21 cellular contexts compared by ENCODE assay signal in genomic region chr5:84729326-84729725, GRCh38.
DNase-seq lines count a peak whose midpoint lies in the region; ATAC-seq, FAIRE-seq and TF ChIP-seq lines count a peak whose summit lies in the region.
"Had no signal": no experiment of that assay in that cellular context is flagged by ENCODE, and none has a peak within 500 bp of the region (broad histone marks: within the 10 kb centered on the region; RNA-seq: fewer than 3 reads in every experiment).

No MANE protein-coding gene starts in this region.

- no peak overlapping the region for H3K27ac ChIP-seq in fibroblast of lung (ENCODE audit: insufficient read depth, low read length)
- H3K27ac ChIP-seq in osteoblast (ENCODE audit: low read depth, low read length) = no peak overlapping the region
- H3K27ac ChIP-seq: BLaER1, body of pancreas, pancreas, vagina had no signal

- no peak for ATAC-seq in GM21381 (IDR thresholded peaks at IDR 0.05; ENCODE audit: unreplicated experiment)
- ATAC-seq in HG02973 (IDR thresholded peaks at IDR 0.05; ENCODE audit: unreplicated experiment) = no peak
- ATAC-seq: activated CD8-positive, alpha-beta memory T cell treated with anti-CD3 and anti-CD28 coated beads, Interleukin-2, amount 10 ng/mL, durations not matched to agents 7 days and 5 days; body of pancreas; pancreas; stimulated activated naive CD8-positive, alpha-beta T cell treated with anti-CD3 and anti-CD28 coated beads, Interleukin-15, Interleukin-2, amounts not matched to agents 100 U/mL and 50 U/mL, for 24 hours had no signal

- H3K27me3 Mint-ChIP-seq in progenitor cell of endocrine pancreas = no peaks in the 10 kb centered on the region
- H3K27me3 Mint-ChIP-seq: activated B cell treated with CpG ODN at 0.5 μM for 24 hours; activated CD8-positive, alpha-beta memory T cell treated with anti-CD3 and anti-CD28 coated beads, Interleukin-2, amount 10 ng/mL, durations not matched to agents 7 days and 5 days had no signal

- no peaks in the 10 kb centered on the region for H3K9me3 Mint-ChIP-seq in progenitor cell of endocrine pancreas (ENCODE audit: low read depth)
- H3K9me3 Mint-ChIP-seq: activated B cell treated with CpG ODN at 0.5 μM for 24 hours had no signal

- H3K27me3 ChIP-seq in fibroblast of lung (ENCODE audit: control insufficient read depth, insufficient read depth, low read length) (no peaks in the 10 kb centered on the region), osteoblast (ENCODE audit: insufficient read depth, low read length) (no peaks in the 10 kb centered on the region)
- H3K27me3 ChIP-seq: BLaER1, body of pancreas, pancreas, vagina had no signal

- H3K4me2 ChIP-seq in fibroblast of lung (ENCODE audit: extremely low read depth, insufficient read depth, low read length) (no peak overlapping the region), osteoblast (ENCODE audit: insufficient read depth, low read length) (peak overlapping the region; percentile 5)
- H3K4me2 ChIP-seq: BLaER1 had no signal

- H3K4me1 Mint-ChIP-seq in progenitor cell of endocrine pancreas (ENCODE audit: low read depth) = no peaks in the 10 kb centered on the region
- H3K4me1 Mint-ChIP-seq: activated B cell treated with CpG ODN at 0.5 μM for 24 hours; activated CD8-positive, alpha-beta memory T cell treated with anti-CD3 and anti-CD28 coated beads, Interleukin-2, amount 10 ng/mL, durations not matched to agents 7 days and 5 days had no signal

- no peaks in the 10 kb centered on the region for H3K36me3 Mint-ChIP-seq in progenitor cell of endocrine pancreas (ENCODE audit: insufficient read depth)
- H3K36me3 Mint-ChIP-seq: activated CD8-positive, alpha-beta memory T cell treated with anti-CD3 and anti-CD28 coated beads, Interleukin-2, amount 10 ng/mL, durations not matched to agents 7 days and 5 days had no signal

- no peaks in the 10 kb centered on the region for H3K36me3 ChIP-seq in fibroblast of lung (ENCODE audit: control insufficient read depth, insufficient read depth, low read length)
- H3K36me3 ChIP-seq in osteoblast (ENCODE audit: insufficient read depth, low read length) = no peaks in the 10 kb centered on the region
- H3K36me3 ChIP-seq: BLaER1, pancreas, vagina had no signal

- H3K9me3 ChIP-seq in fibroblast of lung (ENCODE audit: control insufficient read depth, insufficient read depth, low read depth, low read length) (no peaks in the 10 kb centered on the region), osteoblast (ENCODE audit: low read depth, low read length) (no peaks in the 10 kb centered on the region)
- H3K9me3 ChIP-seq: BLaER1, body of pancreas, pancreas, vagina had no signal

- H3K4me3 ChIP-seq in fibroblast of lung (replicated peaks in 1 of 4; ENCODE audit: control extremely low read depth in 1 of 4, insufficient read depth in 1 of 4, low read depth in 3 of 4, low read length in 4 of 4) (no peak overlapping the region), osteoblast (ENCODE audit: insufficient read depth, low read length) (no peak overlapping the region)
- H3K4me3 ChIP-seq: BLaER1, body of pancreas, pancreas, vagina had no signal

- H3K4me1 ChIP-seq in fibroblast of lung (ENCODE audit: control insufficient read depth, extremely low read depth, insufficient read depth, low read length) = no peaks in the 10 kb centered on the region
- peaks cover 3% of the 10 kb centered on the region for H3K4me1 ChIP-seq in osteoblast (ENCODE audit: insufficient read depth, low read length)
- H3K4me1 ChIP-seq: BLaER1, body of pancreas, pancreas, vagina had no signal

- DNase-seq in GM03348 (ENCODE audit: low spot score) (peak; percentile 2), RCC 7860 (ENCODE audit: low spot score) (peak; percentile 6), fibroblast of lung (ENCODE audit: low read depth in 2 of 2) (peak; percentile 33 to 82), osteoblast (ENCODE audit: insufficient read length, low spot score, missing footprints) (no peak), NCI-H1092 (lab: John Stamatoyannopoulos, UW) (no peak), progenitor cell of endocrine pancreas (ENCODE audit: low spot score, unreplicated experiment) (no peak)
- DNase-seq: activated B cell treated with CpG ODN at 0.5 μM for 24 hours; activated CD8-positive, alpha-beta memory T cell treated with anti-CD3 and anti-CD28 coated beads, Interleukin-2, amount 10 ng/mL, durations not matched to agents 7 days and 5 days; activated gamma-delta T cell; body of pancreas; glutamatergic neuron; KG1; NCI-H1436 treated with DMSO at 0.1 percent for 48 hours; NCI-H2227 treated with DMSO at 0.1 percent for 48 hours; pancreas; stimulated activated naive CD8-positive, alpha-beta T cell treated with anti-CD3 and anti-CD28 coated beads, Interleukin-15, Interleukin-2, amounts not matched to agents 100 U/mL and 50 U/mL, for 24 hours had no signal

- FAIRE-seq in RCC 7860 (lab: Jason Lieb, UNC) = no peak
- FAIRE-seq: keratinocyte, pancreas had no signal

- H3K9ac ChIP-seq in fibroblast of lung (ENCODE audit: insufficient read depth, low read length) = no peak overlapping the region
- H3K9ac ChIP-seq: BLaER1 had no signal

- no peak overlapping the region for H3K4me3 Mint-ChIP-seq in progenitor cell of endocrine pancreas (ENCODE audit: low read depth)
- H3K4me3 Mint-ChIP-seq: activated B cell treated with CpG ODN at 0.5 μM for 24 hours; activated CD8-positive, alpha-beta memory T cell treated with anti-CD3 and anti-CD28 coated beads, Interleukin-2, amount 10 ng/mL, durations not matched to agents 7 days and 5 days had no signal

- H3K79me2 ChIP-seq in fibroblast of lung (ENCODE audit: control insufficient read depth, insufficient read depth, low read length) (no peaks in the 10 kb centered on the region), osteoblast (ENCODE audit: insufficient read depth, low read length) (no peaks in the 10 kb centered on the region)

- no peaks in the 10 kb centered on the region for H4K20me1 ChIP-seq in fibroblast of lung (ENCODE audit: control insufficient read depth, extremely low read depth, insufficient read depth, low read length)
- no peaks in the 10 kb centered on the region for H4K20me1 ChIP-seq in osteoblast (ENCODE audit: insufficient read depth, low read length)
- H4K20me1 ChIP-seq: BLaER1 had no signal

- no peak overlapping the region for H3K27ac Mint-ChIP-seq in progenitor cell of endocrine pancreas
- H3K27ac Mint-ChIP-seq: activated B cell treated with CpG ODN at 0.5 μM for 24 hours; activated CD8-positive, alpha-beta memory T cell treated with anti-CD3 and anti-CD28 coated beads, Interleukin-2, amount 10 ng/mL, durations not matched to agents 7 days and 5 days had no signal

- no peak overlapping the region for H2AFZ ChIP-seq in fibroblast of lung (ENCODE audit: low read length)
- H2AFZ ChIP-seq in osteoblast (ENCODE audit: low read length) = no peak overlapping the region

- TF ChIP-seq CTCF in fibroblast of lung (conservative IDR thresholded peaks at IDR 0.05 in 1 of 2, IDR thresholded peaks at IDR 0.05 in 1 of 2; ENCODE audit: low read depth in 1 of 2, low read length in 2 of 2) (no peak), osteoblast (IDR thresholded peaks at IDR 0.05; ENCODE audit: extremely low read depth, low read depth, low read length) (no peak), progenitor cell of endocrine pancreas (IDR thresholded peaks at IDR 0.05; ENCODE audit: unreplicated experiment) (no peak)

Comparison
In these comparisons a context has a peak if more than half of its experiments do, and no peak if none do; other contexts are left out.
1. DNase-seq: peak in GM03348 (single experiment), RCC 7860 (single experiment) and fibroblast of lung (2 of 2); none in osteoblast (single experiment), NCI-H1092 (single experiment) and progenitor cell of endocrine pancreas (single experiment).